In genomic region chr10:80619036-80619435, GRCh38 we compare ENCODE assay signal across 1 cellular context.
TF ChIP-seq lines count a peak whose summit lies in the region.

No MANE protein-coding gene starts in this region.

TF ChIP-seq in IMR-90, 13 proteins besides CTCF, POLR2A, EP300 and RAD21 (continued from another document):
- TF ChIP-seq USF2 (IDR thresholded peaks at IDR 0.05; ENCODE audit: low read depth, low read length) = no peak
